2 cellular contexts compared by ENCODE assay signal in genomic region chr12:75790219-75790618, GRCh38.
TF ChIP-seq lines count a peak whose summit lies in the region.

No MANE protein-coding gene starts in this region.

TF ChIP-seq in IMR-90, 13 proteins besides CTCF, POLR2A, EP300 and RAD21:
- TF ChIP-seq FOS (IDR thresholded peaks at IDR 0.05; ENCODE audit: low read depth, low read length) (no peak), NFE2L2 (IDR thresholded peaks at IDR 0.05; ENCODE audit: low read depth, low read length) (no peak), BHLHE40 (IDR thresholded peaks at IDR 0.05; ENCODE audit: low read depth, low read length) (peak; percentile 70; the same call in 1 of the 2 replicates)

TF ChIP-seq in GM12878, 131 proteins besides CTCF, POLR2A, EP300 and RAD21:
- TF ChIP-seq BHLHE40 (IDR thresholded peaks at IDR 0.05; ENCODE audit: borderline replicate concordance in 1 of 2, low read depth in 2 of 2, low read length in 1 of 2) (peak in 1 of 2 experiments; percentile 25; a peak in 1 of 4 replicates), ZNF592 (IDR thresholded peaks at IDR 0.05) (no peak)
